In the genomic region with DNA sequence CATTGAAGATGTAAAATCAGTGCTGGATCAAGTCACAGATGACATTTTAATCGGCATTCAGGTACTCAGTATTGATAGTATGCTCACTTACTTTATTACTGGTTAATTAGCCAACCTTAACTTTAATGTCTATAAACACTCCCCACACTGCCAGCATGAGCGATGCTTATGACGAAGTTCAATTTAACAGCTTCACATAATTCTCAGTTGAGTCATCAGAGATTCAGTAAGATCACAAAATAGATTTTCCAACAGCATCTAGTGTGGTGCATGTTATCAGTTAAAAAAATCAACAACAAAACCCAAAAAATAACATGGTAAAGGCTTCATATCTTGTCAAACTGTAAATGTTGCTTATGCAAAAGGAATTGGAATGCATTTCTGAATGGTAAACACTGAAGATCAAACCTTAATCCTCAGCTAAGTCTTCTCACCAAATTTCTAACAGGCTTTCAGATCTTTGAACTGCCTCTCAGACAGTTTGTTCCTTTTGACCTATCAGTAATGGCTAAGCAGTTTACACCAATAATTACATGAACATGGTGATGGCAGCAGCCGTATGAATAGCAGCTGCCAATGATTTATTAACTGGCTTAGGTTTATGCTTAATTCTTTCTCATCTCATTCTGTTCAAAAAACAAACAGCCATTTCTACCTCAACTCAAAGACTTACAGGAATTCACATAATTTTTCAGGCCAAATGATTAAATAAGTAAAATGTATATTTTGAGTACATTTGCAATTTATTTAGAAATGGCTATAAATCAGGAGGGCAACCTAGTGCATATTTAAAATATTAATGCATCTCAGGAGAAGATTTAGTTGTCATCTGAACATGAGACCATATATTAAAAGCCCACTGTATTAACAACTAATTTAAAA, we compare ENCODE assay signal across 10 cellular contexts.
A peak's percentile ranks its signal among the peaks of the same experiment; 100 is the strongest.
DNase-seq lines count a peak whose midpoint lies in the region; ATAC-seq, FAIRE-seq and TF ChIP-seq lines count a peak whose summit lies in the region.
"Had no signal": no experiment of that assay in that cellular context is flagged by ENCODE, and none has a peak within 500 bp of the region (broad histone marks: within the 10 kb centered on the region; RNA-seq: fewer than 3 reads in every experiment).

No MANE protein-coding gene starts in this region.

- H3K4me3 Mint-ChIP-seq in CD8-positive, alpha-beta T cell = no peak overlapping the region
- H3K4me3 Mint-ChIP-seq: activated CD8-positive, alpha-beta memory T cell treated with anti-CD3 and anti-CD28 coated beads, Interleukin-2, amount 10 ng/mL, durations not matched to agents 7 days and 5 days had no signal

- no peaks in the 10 kb centered on the region for H3K36me3 ChIP-seq in HCT116 (ENCODE audit: control insufficient read depth in 1 of 2, insufficient read depth in 2 of 2, low read length in 2 of 2)
- no peaks in the 10 kb centered on the region for H3K36me3 ChIP-seq in Peyer's patch
- no peaks in the 10 kb centered on the region for H3K36me3 ChIP-seq in esophagus squamous epithelium
- no peaks in the 10 kb centered on the region for H3K36me3 ChIP-seq in small intestine (ENCODE audit: control insufficient read depth in 2 of 2, insufficient read depth in 2 of 2, low read length in 2 of 2)
- no peaks in the 10 kb centered on the region for H3K36me3 ChIP-seq in esophagus muscularis mucosa
- H3K36me3 ChIP-seq in CD8-positive, alpha-beta T cell (ENCODE audit: insufficient read depth, low read length) = no peaks in the 10 kb centered on the region

- H2AFZ ChIP-seq in HCT116 (ENCODE audit: low read depth, low read length, poor library complexity, severe bottlenecking) = peak overlapping the region; percentile 92

- H3K27me3 ChIP-seq in HCT116 (ENCODE audit: insufficient read depth, low read length) (no peaks in the 10 kb centered on the region), Peyer's patch (no peaks in the 10 kb centered on the region), esophagus squamous epithelium (no peaks in the 10 kb centered on the region), small intestine (ENCODE audit: control insufficient read depth in 2 of 2, insufficient read depth in 2 of 2, low read length in 2 of 2) (no peaks in the 10 kb centered on the region), esophagus muscularis mucosa (no peaks in the 10 kb centered on the region)
- no peaks in the 10 kb centered on the region for H3K27me3 ChIP-seq in CD8-positive, alpha-beta T cell (ENCODE audit: insufficient read depth, low read length)

- TF ChIP-seq EP300 in esophagus muscularis mucosa (IDR thresholded peaks at IDR 0.05) = no peak

- no peaks in the 10 kb centered on the region for H4K20me1 ChIP-seq in HCT116 (ENCODE audit: insufficient read depth)

- RAD21 ChIA-PET in HCT116 (lab: Charles Lee; ENCODE audit: low non-redundant PET in 1 of 2, low total read pairs in 2 of 2, uncharacterized antibody in 2 of 2, unreplicated experiment in 2 of 2) = no interaction called here

- H3K4me1 ChIP-seq in HCT116 (ENCODE audit: control insufficient read depth in 1 of 2, insufficient read depth in 2 of 2, low read length in 2 of 2) (peaks cover 28 to 29% of the 10 kb centered on the region in 2 experiments; a peak in 3 of 4 replicates), Peyer's patch (peaks cover 0 to 19% (median 0%) of the 10 kb centered on the region in 4 donors), esophagus squamous epithelium (peaks cover 0 to 31% (median 0%) of the 10 kb centered on the region in 3 donors), small intestine (ENCODE audit: control insufficient read depth in 2 of 2, insufficient read depth in 1 of 2, low read depth in 1 of 2, low read length in 1 of 2) (peaks cover 0 to 3% of the 10 kb centered on the region in 2 donors), esophagus muscularis mucosa (peaks cover 0 to 19% (median 11%) of the 10 kb centered on the region in 4 donors)
- H3K4me1 ChIP-seq in CD8-positive, alpha-beta T cell (ENCODE audit: insufficient read depth, low read length) = peaks cover 7% of the 10 kb centered on the region

- no TSS peak for BruUV-seq in HCT116 (replicated peaks; lab: Mats Ljungman, UMichigan)

- 37% methylated on average over 4 of the region's 4 CpGs for WGBS in esophagus squamous epithelium, 2 donors
- 14 to 42% (median 35%) methylated on average over 4 of the region's 4 CpGs for WGBS in small intestine, 3 donors
- 40% methylated on average over 4 of the region's 4 CpGs for WGBS in esophagus muscularis mucosa

- H3K9me2 ChIP-seq in HCT116 (ENCODE audit: insufficient read depth) = no peaks in the 10 kb centered on the region

- no peak overlapping the region for H3K9ac ChIP-seq in HCT116 (ENCODE audit: low read length)

- TF ChIP-seq CTCF in HCT116 (IDR thresholded peaks at IDR 0.05 in 2 of 3, conservative IDR thresholded peaks at IDR 0.05 in 1 of 3; ENCODE audit: borderline replicate concordance in 1 of 3, insufficient read depth in 1 of 3, low read depth in 2 of 3, low read length in 2 of 3) (no peak), Peyer's patch (IDR thresholded peaks at IDR 0.05) (no peak), esophagus squamous epithelium (IDR thresholded peaks at IDR 0.05) (no peak), esophagus muscularis mucosa (IDR thresholded peaks at IDR 0.05) (no peak)
- no peak for TF ChIP-seq CTCF in CD8-positive, alpha-beta T cell (IDR thresholded peaks at IDR 0.05)

- FAIRE-seq in small intestine (lab: Jason Lieb, UNC) = peak; percentile 90

- H3K79me2 ChIP-seq in HCT116 (ENCODE audit: insufficient read depth, low read length) = no peaks in the 10 kb centered on the region

- CTCF ChIA-PET in HCT116 (lab: Charles Lee) = interaction anchor here (2.9 kb wide), 1 partner anchor 10 kb away, joined by 15 read pairs; no protein-coding TSS in a partner anchor
- CTCF ChIA-PET in CD8-positive, alpha-beta T cell (lab: Charles Lee) = interaction anchor here (2.7 kb wide), 1 partner anchor 10 kb away, joined by 17 read pairs; no protein-coding TSS in a partner anchor

- no peaks in the 10 kb centered on the region for H3K27me3 Mint-ChIP-seq in CD8-positive, alpha-beta T cell (ENCODE audit: low read depth)
- H3K27me3 Mint-ChIP-seq: activated CD8-positive, alpha-beta memory T cell treated with anti-CD3 and anti-CD28 coated beads, Interleukin-2, amount 10 ng/mL, durations not matched to agents 7 days and 5 days had no signal

- H3K36me3 Mint-ChIP-seq in CD8-positive, alpha-beta T cell = no peaks in the 10 kb centered on the region

- intact Hi-C loops in HCT116 (cut with micrococcal nuclease) (no loop called here), esophagus squamous epithelium (cut with DNase I) (no loop called here), esophagus muscularis mucosa (cut with DNase I) (loop anchor here (10.0 kb wide), 1 partner anchor 274 kb away; no protein-coding TSS in a partner anchor)
- intact Hi-C loops in CD8-positive, alpha-beta T cell (cut with DNase I, micrococcal nuclease) = no loop called here

- peaks cover 11% of the 10 kb centered on the region for H3K4me1 Mint-ChIP-seq in CD8-positive, alpha-beta T cell (ENCODE audit: low read depth)

- DNase-seq in HCT116 (ENCODE audit: low read depth, low spot score) = no peak
- peak in 1 of 3 donors; percentile 52 for DNase-seq in Peyer's patch
- no peak for DNase-seq in esophagus squamous epithelium (lab: John Stamatoyannopoulos, UW)
- peak; percentile 88 for DNase-seq in small intestine
- DNase-seq in esophagus muscularis mucosa (ENCODE audit: extremely low spot score) = no peak
- no peak for DNase-seq in SK-N-DZ (ENCODE audit: low spot score)
- DNase-seq in CD8-positive, alpha-beta T cell = no peak
- DNase-seq: activated CD8-positive, alpha-beta memory T cell treated with anti-CD3 and anti-CD28 coated beads, Interleukin-2, amount 10 ng/mL, durations not matched to agents 7 days and 5 days; effector CD8-positive, alpha-beta T cell; stimulated activated CD4-positive, alpha-beta T cell treated with anti-CD3 and anti-CD28 coated beads, Interleukin-2, amount 100 ng/mL, for 48 hours had no signal

- no peak for TF ChIP-seq POLR2A in HCT116 (IDR thresholded peaks at IDR 0.05; ENCODE audit: borderline replicate concordance, extremely low read depth, insufficient read depth, insufficient read length)
- no peak for TF ChIP-seq POLR2A in Peyer's patch (IDR thresholded peaks at IDR 0.05)
- TF ChIP-seq POLR2A in esophagus squamous epithelium (IDR thresholded peaks at IDR 0.05) = no peak
- no peak for TF ChIP-seq POLR2A in esophagus muscularis mucosa (IDR thresholded peaks at IDR 0.05; ENCODE audit: low read depth)

- H3K4me2 ChIP-seq in HCT116 (ENCODE audit: low read length) = peak overlapping the region; percentile 57

- H3K9me3 Mint-ChIP-seq in CD8-positive, alpha-beta T cell = no peaks in the 10 kb centered on the region

- peak overlapping the region; percentile 61; the same call in 1 of the 2 replicates for H3K27ac ChIP-seq in HCT116 (ENCODE audit: low read depth, low read length)
- H3K27ac ChIP-seq in Peyer's patch = peak overlapping the region in 3 of 4 donors; percentile 25 to 57 (median 57)
- H3K27ac ChIP-seq in esophagus squamous epithelium = peak overlapping the region in 3 of 4 donors; percentile 10 to 51 (median 44)
- H3K27ac ChIP-seq in small intestine (ENCODE audit: low read depth in 1 of 2, low read length in 1 of 2) = peak overlapping the region; percentile 48 to 80
- H3K27ac ChIP-seq in esophagus muscularis mucosa (replicated peaks in 1 of 4) = peak overlapping the region in 1 of 4 donors; percentile 34
- H3K27ac ChIP-seq in CD8-positive, alpha-beta T cell (ENCODE audit: low read depth, low read length) = no peak overlapping the region

- ATAC-seq in HCT116 = peak; percentile 70
- ATAC-seq in CD8-positive, alpha-beta T cell = no peak
- ATAC-seq: activated CD8-positive, alpha-beta memory T cell treated with anti-CD3 and anti-CD28 coated beads, Interleukin-2, amount 10 ng/mL, durations not matched to agents 7 days and 5 days had no signal

- POLR2A ChIA-PET in HCT116 (lab: Charles Lee) = no interaction called here
- POLR2A ChIA-PET in CD8-positive, alpha-beta T cell (lab: Charles Lee) = no interaction called here

- H3K9me3 ChIP-seq in HCT116 (ENCODE audit: control insufficient read depth in 1 of 2, insufficient read depth in 1 of 2, low read depth in 1 of 2, low read length in 2 of 2) (no peaks in the 10 kb centered on the region), Peyer's patch (no peaks in the 10 kb centered on the region), esophagus squamous epithelium (no peaks in the 10 kb centered on the region), small intestine (ENCODE audit: control insufficient read depth, low read depth) (no peaks in the 10 kb centered on the region), esophagus muscularis mucosa (no peaks in the 10 kb centered on the region)
- H3K9me3 ChIP-seq in CD8-positive, alpha-beta T cell (ENCODE audit: low read length) = no peaks in the 10 kb centered on the region

- TF ChIP-seq RAD21 in HCT116 (IDR thresholded peaks at IDR 0.05; ENCODE audit: low read depth) = no peak

- H3K4me3 ChIP-seq in HCT116 (replicated peaks in 1 of 2; ENCODE audit: low read depth in 1 of 2, low read length in 2 of 2) = peak overlapping the region in 1 of 2 experiments; percentile 6; a peak in 1 of 4 replicates
- H3K4me3 ChIP-seq in Peyer's patch = no peak overlapping the region
- H3K4me3 ChIP-seq in esophagus squamous epithelium = no peak overlapping the region
- H3K4me3 ChIP-seq in small intestine (ENCODE audit: low read depth in 1 of 2, low read length in 2 of 2) = no peak overlapping the region
- H3K4me3 ChIP-seq in esophagus muscularis mucosa = no peak overlapping the region
- no peak overlapping the region for H3K4me3 ChIP-seq in CD8-positive, alpha-beta T cell (ENCODE audit: low read depth, low read length)

- no peak overlapping the region for H3K27ac Mint-ChIP-seq in CD8-positive, alpha-beta T cell
- H3K27ac Mint-ChIP-seq: activated CD8-positive, alpha-beta memory T cell treated with anti-CD3 and anti-CD28 coated beads, Interleukin-2, amount 10 ng/mL, durations not matched to agents 7 days and 5 days had no signal
